8 cellular contexts compared by ENCODE assay signal in the genomic region with DNA sequence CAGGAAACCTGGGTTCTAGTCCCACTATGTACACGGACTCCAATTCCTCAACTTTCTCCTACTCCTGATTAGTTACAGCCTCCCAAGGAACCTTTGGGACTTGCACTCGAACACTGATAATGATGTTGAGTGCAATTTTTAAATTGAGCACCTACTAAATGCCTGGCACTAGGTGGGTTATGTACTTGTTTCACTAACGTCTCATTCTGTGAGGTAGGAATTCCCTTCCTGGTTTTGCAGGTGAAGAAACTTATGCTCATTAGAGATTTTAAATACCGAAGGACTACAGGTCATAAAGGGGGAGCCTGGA. TPM values are rescaled to one million over a fixed set of nuclear protein-coding genes. Genes with fewer than 3 reads are reported as not detected.
DNase-seq lines count a peak whose midpoint lies in the region; TF ChIP-seq lines count a peak whose summit lies in the region.

No MANE protein-coding gene starts in this region.

- no peaks in the 10 kb centered on the region for H3K9me3 ChIP-seq in duodenal mucosa (ENCODE audit: control insufficient read depth in 1 of 2, low read length in 2 of 2)

- H3K36me3 Mint-ChIP-seq in Calu3 (ENCODE audit: insufficient read depth, unreplicated experiment), result peaks cover 34% of the 10 kb centered on the region
- H3K36me3 Mint-ChIP-seq in neural crest cell (ENCODE audit: low read depth), result peaks cover 7% of the 10 kb centered on the region

- intact Hi-C loops in Calu3 (cut with micrococcal nuclease; ENCODE audit: unreplicated experiment), result no loop called here

- no peaks in the 10 kb centered on the region for H3K27me3 Mint-ChIP-seq in Calu3 (ENCODE audit: unreplicated experiment)
- H3K27me3 Mint-ChIP-seq in neural crest cell (ENCODE audit: low read depth), result no peaks in the 10 kb centered on the region

- peak overlapping the region; percentile 90 for H3K4me3 ChIP-seq in Jurkat, Clone E6-1 (ENCODE audit: low read length)
- H3K4me3 ChIP-seq in duodenal mucosa (ENCODE audit: low read depth in 1 of 2, low read length in 2 of 2), result peak overlapping the region; percentile 95

- BruUV-seq in Calu3 (replicated peaks; lab: Mats Ljungman, UMichigan), result TSS peak; percentile 59

- H3K4me1 ChIP-seq in duodenal mucosa (ENCODE audit: control insufficient read depth in 1 of 2, insufficient read depth in 2 of 2, low read length in 2 of 2), result peaks cover 10 to 16% of the 10 kb centered on the region in 2 donors

- DNase-seq in Calu3, result no peak
- DNase-seq in Jurkat, Clone E6-1 (ENCODE audit: low read depth, low spot score), result no peak
- no peak for DNase-seq in neural crest cell (ENCODE audit: low read depth, low spot score)
- no peak for DNase-seq in activated CD4-positive, CD25-positive, alpha-beta regulatory T cell (lab: John Stamatoyannopoulos, UW)
- no peak for DNase-seq in NCI-H146 (lab: John Stamatoyannopoulos, UW)
- DNase-seq in stimulated activated CD8-positive, alpha-beta memory T cell treated with anti-CD3 and anti-CD28 coated beads, Interleukin-4, amount 100 ng/mL, for 48 hours, result no peak
- no peak for DNase-seq in DMS79 (lab: John Stamatoyannopoulos, UW)

- H3K9ac ChIP-seq in duodenal mucosa (ENCODE audit: low read depth in 1 of 2, low read length in 2 of 2), result peak overlapping the region; percentile 91 to 92

- H3K9me3 Mint-ChIP-seq in Calu3 (ENCODE audit: low read depth, unreplicated experiment) (no peaks in the 10 kb centered on the region), neural crest cell (no peaks in the 10 kb centered on the region)

- H3K4me1 Mint-ChIP-seq in Calu3 (ENCODE audit: low read depth, unreplicated experiment) (peaks cover 9% of the 10 kb centered on the region), neural crest cell (peaks cover 25% of the 10 kb centered on the region)

- H3K36me3 ChIP-seq in duodenal mucosa (ENCODE audit: control insufficient read depth in 1 of 2, insufficient read depth in 2 of 2, low read length in 2 of 2), result no peaks in the 10 kb centered on the region

- peak overlapping the region; percentile 71 for H3K27ac Mint-ChIP-seq in Calu3 (ENCODE audit: unreplicated experiment)
- H3K27ac Mint-ChIP-seq in neural crest cell (ENCODE audit: unreplicated experiment), result peak overlapping the region; percentile 91

- CTCF ChIA-PET in Calu3 (lab: Charles Lee), result interaction anchor here (0.9 kb wide), 1 partner anchor 24 kb away, joined by 3 read pairs; no protein-coding TSS in a partner anchor

- no peaks in the 10 kb centered on the region for H3K27me3 ChIP-seq in duodenal mucosa (ENCODE audit: control insufficient read depth in 1 of 2, insufficient read depth in 2 of 2, low read length in 2 of 2)

- TF ChIP-seq CTCF in Calu3 (IDR thresholded peaks at IDR 0.05; ENCODE audit: unreplicated experiment) (no peak), neural crest cell (conservative IDR thresholded peaks at IDR 0.05) (no peak)

- H3K27ac ChIP-seq in duodenal mucosa (ENCODE audit: low read depth, low read length), result no peak overlapping the region

- peak overlapping the region; percentile 87 for H3K4me3 Mint-ChIP-seq in Calu3 (ENCODE audit: low read depth, unreplicated experiment)
- H3K4me3 Mint-ChIP-seq in neural crest cell, result peak overlapping the region; percentile 98

RNA-seq across cellular contexts. Expression of gene PARPBP, which starts 0.5 kb away (rescaled TPM):
- total RNA-seq in Calu3 (2022), result 28.1 and 38.0 TPM in 2 replicates
- 29.2 TPM for polyA plus RNA-seq in Jurkat, Clone E6-1 (2012; ENCODE audit: insufficient read depth, insufficient read length)
- total RNA-seq in neural crest cell, result 30.6 and 31.9 TPM in 2 replicates

RNA-seq across cellular contexts. Expression of gene NUP37, which starts 0.6 kb away (rescaled TPM):
- total RNA-seq in Calu3 (2022) (59.0 and 72.1 TPM in 2 replicates), neural crest cell (44.9 and 46.4 TPM in 2 replicates)
- 127 TPM for polyA plus RNA-seq in Jurkat, Clone E6-1 (2012; ENCODE audit: insufficient read depth, insufficient read length)

RNA-seq across cellular contexts. Expression of gene WASHC3, which starts 58.7 kb away (rescaled TPM):
- total RNA-seq in Calu3 (2022), result 34.3 and 36.0 TPM in 2 replicates
- polyA plus RNA-seq in Jurkat, Clone E6-1 (2012; ENCODE audit: insufficient read depth, insufficient read length), result 64.1 TPM
- 19.5 and 22.4 TPM in 2 replicates for total RNA-seq in neural crest cell
